13 cellular contexts compared by ENCODE assay signal in genomic region chr4:91220315-91220714, GRCh38.
DNase-seq lines count a peak whose midpoint lies in the region; ATAC-seq lines count a peak whose summit lies in the region.
"Had no signal": no experiment of that assay in that cellular context is flagged by ENCODE, and none has a peak within 500 bp of the region (broad histone marks: within the 10 kb centered on the region; RNA-seq: fewer than 3 reads in every experiment).

No MANE protein-coding gene starts in this region.

- DNase-seq in NCI-H748 (lab: John Stamatoyannopoulos, UW; ENCODE audit: unreplicated experiment) (peak; percentile 1), NCI-H748 treated with DMSO at 0.1 percent for 48 hours (lab: John Stamatoyannopoulos, UW) (no peak), astrocyte of the hippocampus (ENCODE audit: low read depth, low spot score) (peak; percentile 9), retina (peak; percentile 16), cerebellar nuclear complex (lab: John Stamatoyannopoulos, UW) (no peak)
- DNase-seq in stimulated activated CD4-positive, alpha-beta T cell treated with anti-CD3 and anti-CD28 coated beads, Interleukin-4, amount 100 ng/mL, for 1 hour: no peak
- DNase-seq: 8988T; CD4-positive, alpha-beta memory T cell; DMS79 treated with DMSO at 0.1 percent for 48 hours; GF-D8; H9 had no signal

- no peak for ATAC-seq in GM19467 (IDR thresholded peaks at IDR 0.05; ENCODE audit: unreplicated experiment)
- ATAC-seq: HepG2 had no signal

Comparison
In these comparisons a context has a peak if more than half of its experiments do, and no peak if none do; other contexts are left out.
1. DNase-seq: peak in NCI-H748 (single experiment), astrocyte of the hippocampus (single experiment) and retina (single experiment); none in NCI-H748 treated with DMSO at 0.1 percent for 48 hours (single experiment), cerebellar nuclear complex (0 of 2) and stimulated activated CD4-positive, alpha-beta T cell treated with anti-CD3 and anti-CD28 coated beads, Interleukin-4, amount 100 ng/mL, for 1 hour (single experiment).